In the genomic region with DNA sequence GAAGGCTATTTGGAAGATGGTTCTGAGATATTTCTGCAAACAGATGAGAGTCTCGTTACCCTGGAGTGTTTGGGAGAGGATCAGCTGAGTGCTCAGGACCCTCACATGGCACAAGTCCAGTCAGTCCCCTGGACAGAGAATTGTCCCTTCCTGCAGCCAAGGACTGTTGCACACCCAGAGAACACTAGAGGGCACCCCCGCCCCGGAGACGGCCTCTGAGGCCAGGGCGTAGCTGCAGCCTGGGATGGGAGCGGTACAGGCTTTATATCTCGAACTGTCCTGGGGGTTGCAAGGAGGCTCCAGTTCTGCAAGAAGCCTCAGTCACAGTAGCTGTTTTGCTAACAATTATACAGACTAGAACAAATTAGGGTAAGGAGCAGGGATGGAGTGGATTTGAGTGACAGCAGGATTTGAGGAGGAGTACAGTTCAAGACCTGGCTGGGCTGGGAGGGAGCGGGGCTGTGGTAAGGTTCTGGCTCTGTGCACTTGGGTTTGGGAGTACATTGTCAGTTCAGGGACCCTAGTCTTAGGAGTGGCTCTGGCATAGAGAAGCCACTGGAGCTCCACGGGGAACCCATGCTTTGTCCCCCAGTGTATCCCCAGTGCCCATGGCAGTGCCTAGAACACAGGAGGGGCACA, we compare ENCODE assay signal across 8 cellular contexts.
DNase-seq lines count a peak whose midpoint lies in the region; ATAC-seq, FAIRE-seq and TF ChIP-seq lines count a peak whose summit lies in the region.

No MANE protein-coding gene starts in this region.

- FAIRE-seq in keratinocyte (lab: Jason Lieb, UNC) = peak; percentile 85

- H2AFZ ChIP-seq in ACC112 (ENCODE audit: low read length, unreplicated experiment) = no peak overlapping the region
- H2AFZ ChIP-seq in Loucy (ENCODE audit: low read length) = no peak overlapping the region
- no peak overlapping the region for H2AFZ ChIP-seq in keratinocyte (ENCODE audit: control insufficient read depth, low read length)

- H3K79me2 ChIP-seq in ACC112 (ENCODE audit: control insufficient read depth, insufficient read depth, low read length, unreplicated experiment) = no peaks in the 10 kb centered on the region
- no peaks in the 10 kb centered on the region for H3K79me2 ChIP-seq in Loucy (ENCODE audit: insufficient read depth, low read length)
- no peaks in the 10 kb centered on the region for H3K79me2 ChIP-seq in keratinocyte (ENCODE audit: control insufficient read depth, insufficient read depth, low read length)

- dilution Hi-C loops in keratinocyte (cut with MboI; ENCODE audit: extremely low pct_ligation_motif_present, low sequenced_read_pairs) = no loop called here

- H3K36me3 ChIP-seq in ACC112 (ENCODE audit: insufficient read depth, low read length) = peaks cover 9% of the 10 kb centered on the region; the same call in 1 of the 2 replicates
- no peaks in the 10 kb centered on the region; the same call in 1 of the 2 replicates for H3K36me3 ChIP-seq in Loucy (ENCODE audit: insufficient read depth, low read length)
- H3K36me3 ChIP-seq in breast epithelium = no peaks in the 10 kb centered on the region
- no peaks in the 10 kb centered on the region for H3K36me3 ChIP-seq in keratinocyte (ENCODE audit: control insufficient read depth in 2 of 2, extremely low read depth in 1 of 2, insufficient read depth in 2 of 2, low read length in 2 of 2)

- peaks cover 3% of the 10 kb centered on the region; the same call in 1 of the 2 replicates for H3K9me3 ChIP-seq in Loucy (ENCODE audit: insufficient read depth, low read depth, low read length)
- H3K9me3 ChIP-seq in breast epithelium = no peaks in the 10 kb centered on the region
- no peaks in the 10 kb centered on the region for H3K9me3 ChIP-seq in keratinocyte (ENCODE audit: control insufficient read depth, low read depth, low read length)

- H3K27ac ChIP-seq in ACC112 (ENCODE audit: low read depth, low read length) (0 out of 2 replicates have a peak overlapping the region, but pooled peaks have one; percentile 15), breast epithelium (peak overlapping the region; percentile 80 to 93), keratinocyte (ENCODE audit: control insufficient read depth, insufficient read depth, low read length) (no peak overlapping the region)

- DNase-seq in GM13977 (ENCODE audit: low spot score) = peak; percentile 78
- peak; percentile 75 for DNase-seq in RPMI7951 (ENCODE audit: low read depth)
- DNase-seq in breast epithelium (ENCODE audit: low spot score in 2 of 2) = peak; percentile 62 to 72
- DNase-seq in keratinocyte (ENCODE audit: low read depth, low spot score) = peak; percentile 23
- peak; percentile 10 for DNase-seq in stimulated activated CD4-positive, alpha-beta T cell treated with anti-CD3 and anti-CD28 coated beads, Interleukin-12 subunit alpha, Interleukin-12 subunit beta, amount 100 ng/mL, for 4 hours

- H4K20me1 ChIP-seq in Loucy (ENCODE audit: insufficient read depth, low read length, poor library complexity, severe bottlenecking) = no peaks in the 10 kb centered on the region
- H4K20me1 ChIP-seq in keratinocyte (ENCODE audit: control insufficient read depth, extremely low read depth, insufficient read depth, low read length) = no peaks in the 10 kb centered on the region

- intact Hi-C loops in breast epithelium (cut with DNase I; ENCODE audit: low total_unique reads) = loop anchor here (5.0 kb wide), 1 partner anchor 140 kb away; no protein-coding TSS in a partner anchor

- no peaks in the 10 kb centered on the region for H3F3A ChIP-seq in Loucy (ENCODE audit: low read depth)

- no peak for TF ChIP-seq POLR2A in breast epithelium (IDR thresholded peaks at IDR 0.05)

- H3K4me3 ChIP-seq in ACC112 (ENCODE audit: low read depth, low read length) (no peak overlapping the region), Loucy (ENCODE audit: low read length, poor library complexity, severe bottlenecking) (no peak overlapping the region), breast epithelium (no peak overlapping the region), keratinocyte (ENCODE audit: control insufficient read depth in 2 of 3, extremely low read depth in 1 of 3, insufficient read depth in 2 of 3, low read depth in 1 of 3, low read length in 3 of 3) (no peak overlapping the region)

- no peak overlapping the region for H3K9ac ChIP-seq in Loucy (ENCODE audit: low read depth, low read length, poor library complexity, severe bottlenecking)
- no peak overlapping the region for H3K9ac ChIP-seq in keratinocyte (ENCODE audit: control insufficient read depth, extremely low read depth, insufficient read depth, low read length)

- no peaks in the 10 kb centered on the region for H3K9me1 ChIP-seq in keratinocyte (ENCODE audit: control insufficient read depth, extremely low read depth, insufficient read depth, low read length)

- no peak overlapping the region for H3K4me2 ChIP-seq in Loucy (ENCODE audit: low read depth, low read length, poor library complexity, severe bottlenecking)
- no peak overlapping the region for H3K4me2 ChIP-seq in keratinocyte (ENCODE audit: control insufficient read depth, extremely low read depth, insufficient read depth, low read depth, low read length)

- no peaks in the 10 kb centered on the region for H3K27me3 ChIP-seq in ACC112 (ENCODE audit: insufficient read depth, low read length)
- no peaks in the 10 kb centered on the region for H3K27me3 ChIP-seq in Loucy (ENCODE audit: insufficient read depth, low read length, poor library complexity, severe bottlenecking)
- H3K27me3 ChIP-seq in breast epithelium = no peaks in the 10 kb centered on the region
- H3K27me3 ChIP-seq in keratinocyte (ENCODE audit: control insufficient read depth, extremely low read depth, insufficient read depth, low read length) = no peaks in the 10 kb centered on the region

- in situ Hi-C loops in GM13977 (cut with MboI; ENCODE audit: low pct_unique_long_range_greater_than_20kb, low sequenced_read_pairs, unreplicated experiment) = no loop called here

- ATAC-seq in GM18907 (IDR thresholded peaks at IDR 0.05; ENCODE audit: unreplicated experiment) = no peak

- peak; percentile 93 for TF ChIP-seq CTCF in GM13977 (IDR thresholded peaks at IDR 0.05; ENCODE audit: extremely low read depth, insufficient read depth, missing control alignments)
- TF ChIP-seq CTCF in Loucy (conservative IDR thresholded peaks at IDR 0.05; ENCODE audit: low read length) = peak; percentile 97
- peak in 2 of 3 donors; percentile 84 to 88 for TF ChIP-seq CTCF in breast epithelium (IDR thresholded peaks at IDR 0.05)
- peak; percentile 86 to 97 (median 91) for TF ChIP-seq CTCF in keratinocyte (optimal IDR thresholded peaks at IDR 0.05 in 1 of 3, IDR thresholded peaks at IDR 0.05 in 1 of 3, conservative IDR thresholded peaks at IDR 0.05 in 1 of 3; ENCODE audit: extremely low read depth in 1 of 3, insufficient read depth in 2 of 3, low read length in 3 of 3)

- H3K4me1 ChIP-seq in ACC112 (ENCODE audit: control insufficient read depth, insufficient read depth, low read length, unreplicated experiment) (peaks cover 16% of the 10 kb centered on the region), Loucy (ENCODE audit: insufficient read depth, low read length, poor library complexity, severe bottlenecking) (no peaks in the 10 kb centered on the region), breast epithelium (peaks cover 0 to 16% of the 10 kb centered on the region in 2 donors), keratinocyte (ENCODE audit: control insufficient read depth, extremely low read depth, insufficient read depth, low read length) (no peaks in the 10 kb centered on the region)

- no peaks in the 10 kb centered on the region for H3K9me2 ChIP-seq in Loucy (replicated peaks; ENCODE audit: low read depth, low read length)

Comparison
In these comparisons a context has a peak if more than half of its experiments do, and no peak if none do; other contexts are left out.
1. DNase-seq: peak in every context shown above with its lines; median percentile 78 in GM13977; 75 in RPMI7951; 67 in breast epithelium; 23 in keratinocyte; 10 in stimulated activated CD4-positive, alpha-beta T cell treated with anti-CD3 and anti-CD28 coated beads, Interleukin-12 subunit alpha, Interleukin-12 subunit beta, amount 100 ng/mL, for 4 hours.